9 cellular contexts compared by ENCODE assay signal in genomic region chr6:30544666-30545272, GRCh38. TPM values are rescaled to one million over a fixed set of nuclear protein-coding genes. Genes with fewer than 3 reads are reported as not detected.
A peak's percentile ranks its signal among the peaks of the same experiment; 100 is the strongest.
DNase-seq lines count a peak whose midpoint lies in the region; ATAC-seq, FAIRE-seq and TF ChIP-seq lines count a peak whose summit lies in the region.
"Had no signal": no experiment of that assay in that cellular context is flagged by ENCODE, and none has a peak within 500 bp of the region (broad histone marks: within the 10 kb centered on the region; RNA-seq: fewer than 3 reads in every experiment).

No MANE protein-coding gene starts in this region.

- no peak for TF ChIP-seq POLR2A in endothelial cell of umbilical vein (IDR thresholded peaks at IDR 0.05; ENCODE audit: low read depth, low read length)

- H3K4me1 ChIP-seq in SK-N-SH (ENCODE audit: control insufficient read depth in 1 of 2, insufficient read depth in 2 of 2, low read depth in 1 of 2, low read length in 1 of 2) (peaks cover 3 to 5% of the 10 kb centered on the region in 2 experiments; a peak in 1 of 4 replicates), endothelial cell of umbilical vein (ENCODE audit: control insufficient read depth, extremely low read depth, insufficient read depth, low read length) (peaks cover 29% of the 10 kb centered on the region), mucosa of descending colon (ENCODE audit: low read depth) (peaks cover 5% of the 10 kb centered on the region)

- TF ChIP-seq CTCF in LNCAP (IDR thresholded peaks at IDR 0.05) (peak; percentile 69), SK-N-SH (IDR thresholded peaks at IDR 0.05) (peak; percentile 77), endothelial cell of umbilical vein (IDR thresholded peaks at IDR 0.05; ENCODE audit: extremely low read depth in 1 of 2, insufficient read depth in 1 of 2, low read depth in 1 of 2, low read length in 2 of 2) (peak; percentile 61 to 77), mucosa of descending colon (IDR thresholded peaks at IDR 0.05) (peak; percentile 57)

- H3K27ac ChIP-seq in SK-N-SH (ENCODE audit: low read depth in 2 of 2, low read length in 1 of 2) (no peak overlapping the region), endothelial cell of umbilical vein (ENCODE audit: insufficient read depth, low read depth, low read length) (no peak overlapping the region)
- H3K27ac ChIP-seq: epithelial cell of prostate had no signal

- H3K9me3 ChIP-seq in SK-N-SH (no peaks in the 10 kb centered on the region), endothelial cell of umbilical vein (replicated peaks; ENCODE audit: control insufficient read depth, insufficient read depth, low read length) (no peaks in the 10 kb centered on the region), mucosa of descending colon (no peaks in the 10 kb centered on the region)

- H3K9ac ChIP-seq in SK-N-SH (no peak overlapping the region), endothelial cell of umbilical vein (replicated peaks; ENCODE audit: extremely low read depth, insufficient read depth, low read length) (no peak overlapping the region)

- H3K4me1 Mint-ChIP-seq in activated T-cell treated with anti-CD3 and anti-CD28 coated beads, Interleukin-2, amount 50 U/mL, for 4 hours (ENCODE audit: low read depth), result peaks cover 31% of the 10 kb centered on the region

- intact Hi-C loops in endothelial cell of umbilical vein (cut with micrococcal nuclease) (loop anchor here (1.0 to 5.0 kb wide), 5 partner anchors 11 to 543 kb away; partner anchors contain the start of gene DHX16), mucosa of descending colon (cut with DNase I, micrococcal nuclease) (loop anchor here (5.0 to 10.0 kb wide), 2 partner anchors 60 to 62 kb away; no protein-coding TSS in a partner anchor)

- H3K36me3 ChIP-seq in SK-N-SH (replicated peaks in 1 of 2; ENCODE audit: control insufficient read depth in 1 of 2, insufficient read depth in 2 of 2, low read length in 1 of 2) (peaks cover 11 to 36% of the 10 kb centered on the region in 2 experiments), endothelial cell of umbilical vein (ENCODE audit: control insufficient read depth in 2 of 2, extremely low read depth in 1 of 2, insufficient read depth in 2 of 2, low read length in 2 of 2) (peaks cover 0 to 9% of the 10 kb centered on the region in 2 experiments), mucosa of descending colon (ENCODE audit: low read depth) (no peaks in the 10 kb centered on the region)

- POLR2A ChIA-PET in SK-N-SH (lab: Yijun Ruan, JAX), result interaction anchor here (1.0 to 1.8 kb wide), 3 partner anchors 8 to 26 kb away, joined by 3 to 7 read pairs (median 6); partner anchors contain the start of gene ABCF1
- POLR2A ChIA-PET in endothelial cell of umbilical vein (lab: Charles Lee), result interaction anchor here (1.2 kb wide), 2 partner anchors 63 to 70 kb away, joined by 4 to 9 read pairs; no protein-coding TSS in a partner anchor

- dilution Hi-C loops in endothelial cell of umbilical vein (cut with MboI; ENCODE audit: extremely low pct_ligation_motif_present, low sequenced_read_pairs), result no loop called here

- H3K27me3 Mint-ChIP-seq in activated T-cell treated with anti-CD3 and anti-CD28 coated beads, Interleukin-2, amount 50 U/mL, for 4 hours (ENCODE audit: low read depth), result no peaks in the 10 kb centered on the region

- peak; percentile 58 to 65 for ATAC-seq in activated T-cell treated with anti-CD3 and anti-CD28 coated beads, Interleukin-2, amount 50 U/mL, for 4 hours
- ATAC-seq in mucosa of descending colon (peak; percentile 74), GM18907 (IDR thresholded peaks at IDR 0.05; ENCODE audit: unreplicated experiment) (no peak)

- peaks cover 8% of the 10 kb centered on the region for H3F3A ChIP-seq in SK-N-SH (replicated peaks; ENCODE audit: insufficient read depth)

- TF ChIP-seq RAD21 in SK-N-SH (IDR thresholded peaks at IDR 0.05; ENCODE audit: low read length), result peak; percentile 62

- no peaks in the 10 kb centered on the region for H3K79me2 ChIP-seq in SK-N-SH (ENCODE audit: insufficient read depth)
- no peaks in the 10 kb centered on the region for H3K79me2 ChIP-seq in endothelial cell of umbilical vein (ENCODE audit: control insufficient read depth, insufficient read depth, low read length)

- FAIRE-seq in endothelial cell of umbilical vein (lab: Jason Lieb, UNC), result peak; percentile 99

- H4K20me1 ChIP-seq in SK-N-SH (ENCODE audit: insufficient read depth) (no peaks in the 10 kb centered on the region), endothelial cell of umbilical vein (replicated peaks; ENCODE audit: control insufficient read depth, extremely low read depth, insufficient read depth, low read length) (no peaks in the 10 kb centered on the region)

- H3K36me3 Mint-ChIP-seq in activated T-cell treated with anti-CD3 and anti-CD28 coated beads, Interleukin-2, amount 50 U/mL, for 4 hours (ENCODE audit: insufficient read depth), result peaks cover 27% of the 10 kb centered on the region

- H3K4me3 ChIP-seq in SK-N-SH (ENCODE audit: low read depth in 2 of 2, low read length in 1 of 2) (no peak overlapping the region), endothelial cell of umbilical vein (replicated peaks in 1 of 3; ENCODE audit: insufficient read depth in 1 of 3, low read depth in 1 of 3, low read length in 3 of 3) (no peak overlapping the region), mucosa of descending colon (no peak overlapping the region)

- no peaks in the 10 kb centered on the region for H3K9me2 ChIP-seq in SK-N-SH

- TF ChIP-seq EP300 in SK-N-SH (IDR thresholded peaks at IDR 0.05; ENCODE audit: borderline replicate concordance in 1 of 2, low read depth in 1 of 2, low read length in 1 of 2), result no peak

- 20% methylated on average over 6 of the region's 6 CpGs for WGBS in SK-N-SH (ENCODE audit: low lambda C conversion rate)

- CTCF ChIA-PET in SK-N-SH (lab: Yijun Ruan, JAX), result interaction anchor here (0.6 to 11.3 kb wide), 32 partner anchors 9 to 177 kb away, joined by 3 to 203 read pairs (median 6); partner anchors contain the start of genes ABCF1, GNL1, HLA-E and PRR3
- CTCF ChIA-PET in endothelial cell of umbilical vein (lab: Charles Lee), result interaction anchor here (0.6 to 13.7 kb wide), 45 partner anchors 9 to 543 kb away, joined by 3 to 522 read pairs (median 6); partner anchors contain the start of genes ABCF1, DHX16, GNL1 and PRR3

- no TSS peak for BruUV-seq in endothelial cell of umbilical vein (replicated peaks; lab: Mats Ljungman, UMichigan)

- no peaks in the 10 kb centered on the region for H3K9me3 Mint-ChIP-seq in activated T-cell treated with anti-CD3 and anti-CD28 coated beads, Interleukin-2, amount 50 U/mL, for 4 hours

- H2AFZ ChIP-seq in SK-N-SH (ENCODE audit: low read depth) (no peak overlapping the region), endothelial cell of umbilical vein (ENCODE audit: low read depth, low read length) (no peak overlapping the region)

- H3K4me2 ChIP-seq in SK-N-SH (no peak overlapping the region), endothelial cell of umbilical vein (ENCODE audit: insufficient read depth, low read length) (no peak overlapping the region)

- H3K27me3 ChIP-seq in SK-N-SH (ENCODE audit: insufficient read depth), result no peaks in the 10 kb centered on the region
- no peaks in the 10 kb centered on the region for H3K27me3 ChIP-seq in endothelial cell of umbilical vein (ENCODE audit: control insufficient read depth in 2 of 2, insufficient read depth in 2 of 2, low read length in 2 of 2)

- no peak for DNase-seq in activated T-cell treated with anti-CD3 and anti-CD28 coated beads, Interleukin-2, amount 50 U/mL, for 4 hours
- no peak for DNase-seq in activated T-cell treated with anti-CD3 and anti-CD28 coated beads for 4 hours
- peak; percentile 60 for DNase-seq in SK-N-SH
- DNase-seq in endothelial cell of umbilical vein (ENCODE audit: low read depth, low spot score), result peak; percentile 76
- DNase-seq in mucosa of descending colon, result no peak
- no peak for DNase-seq in COLO668 (lab: John Stamatoyannopoulos, UW; ENCODE audit: unreplicated experiment)

- H3K4me3 Mint-ChIP-seq in activated T-cell treated with anti-CD3 and anti-CD28 coated beads, Interleukin-2, amount 50 U/mL, for 4 hours, result no peak overlapping the region

- no peaks in the 10 kb centered on the region for H3K9me1 ChIP-seq in endothelial cell of umbilical vein (replicated peaks; ENCODE audit: control insufficient read depth, extremely low read depth, insufficient read depth, low read length)

RNA-seq across cellular contexts. Expression of gene GNL1, which starts 11.5 kb away (rescaled TPM):
- 100 to 1,000 TPM; 134 to 142 (median 138) TPM for total RNA-seq in activated T-cell treated with anti-CD3 and anti-CD28 coated beads, Interleukin-2, amount 50 U/mL, for 4 hours
- polyA plus RNA-seq in SK-N-SH (2012; rRNA removed) (36.4 and 43.3 TPM in 2 replicates), endothelial cell of umbilical vein (58.4 and 63.1 TPM in 2 replicates)
- polyA plus RNA-seq in SK-N-SH (2012; cell fraction: cytosol; rRNA removed), result 22.2 and 31.4 TPM in 2 replicates
- 48.8 and 67.1 TPM in 2 replicates for polyA plus RNA-seq in SK-N-SH (2012; cell fraction: nucleus; rRNA removed)
- total RNA-seq in endothelial cell of umbilical vein (87.3 and 103 TPM in 2 replicates), mucosa of descending colon (10 to 100 TPM; 37.8 to 48.1 (median 45.9) TPM)
- polyA plus RNA-seq in endothelial cell of umbilical vein (2011; cell fraction: cytosol; rRNA removed), result 48.2 and 59.3 TPM in 2 replicates
- polyA plus RNA-seq in endothelial cell of umbilical vein (2011; cell fraction: nucleus; rRNA removed), result 60.5 and 77.4 TPM in 2 replicates
- polyA plus RNA-seq in endothelial cell of umbilical vein (2012), result 60.2 and 63.8 TPM in 2 replicates
- polyA minus RNA-seq in endothelial cell of umbilical vein, result 53.5 and 54.4 TPM in 2 replicates
- polyA minus RNA-seq in endothelial cell of umbilical vein (2011; cell fraction: cytosol; rRNA and poly(A)+ RNA removed), result 19.0 TPM
- polyA minus RNA-seq in endothelial cell of umbilical vein (2011; cell fraction: nucleus; rRNA and poly(A)+ RNA removed), result 22.0 and 23.6 TPM in 2 replicates

RNA-seq across cellular contexts. Expression of gene PRR3, which starts 12.3 kb away (rescaled TPM):
- total RNA-seq in activated T-cell treated with anti-CD3 and anti-CD28 coated beads, Interleukin-2, amount 50 U/mL, for 4 hours, result 10 to 100 TPM; 41.3 to 49.3 (median 43.8) TPM
- 21.2 and 26.0 TPM in 2 replicates for polyA plus RNA-seq in SK-N-SH (2012; rRNA removed)
- 18.2 and 20.1 TPM in 2 replicates for polyA plus RNA-seq in SK-N-SH (2012; cell fraction: cytosol; rRNA removed)
- 22.4 and 25.0 TPM in 2 replicates for polyA plus RNA-seq in SK-N-SH (2012; cell fraction: nucleus; rRNA removed)
- total RNA-seq in endothelial cell of umbilical vein, result 10.6 and 12.0 TPM in 2 replicates
- polyA plus RNA-seq in endothelial cell of umbilical vein, result 22.3 and 23.3 TPM in 2 replicates
- polyA plus RNA-seq in endothelial cell of umbilical vein (2011; cell fraction: cytosol; rRNA removed), result 12.1 and 12.9 TPM in 2 replicates
- 13.5 and 15.0 TPM in 2 replicates for polyA plus RNA-seq in endothelial cell of umbilical vein (2011; cell fraction: nucleus; rRNA removed)
- polyA plus RNA-seq in endothelial cell of umbilical vein (2012), result 6.6 and 8.4 TPM in 2 replicates
- 15.3 and 22.2 TPM in 2 replicates for polyA minus RNA-seq in endothelial cell of umbilical vein
- 22.1 TPM for polyA minus RNA-seq in endothelial cell of umbilical vein (2011; cell fraction: cytosol; rRNA and poly(A)+ RNA removed)
- polyA minus RNA-seq in endothelial cell of umbilical vein (2011; cell fraction: nucleus; rRNA and poly(A)+ RNA removed), result 7.6 and 12.0 TPM in 2 replicates
- total RNA-seq in mucosa of descending colon, result 1 to 10 TPM; 4.6 to 9.7 (median 5.9) TPM

RNA-seq across cellular contexts. Expression of gene ABCF1, which starts 26.5 kb away (rescaled TPM):
- total RNA-seq in activated T-cell treated with anti-CD3 and anti-CD28 coated beads, Interleukin-2, amount 50 U/mL, for 4 hours, result 100 to 1,000 TPM; 167 to 181 (median 181) TPM
- polyA plus RNA-seq in SK-N-SH (2012; rRNA removed), result 42.5 and 53.4 TPM in 2 replicates
- 38.9 and 40.2 TPM in 2 replicates for polyA plus RNA-seq in SK-N-SH (2012; cell fraction: cytosol; rRNA removed)
- polyA plus RNA-seq in SK-N-SH (2012; cell fraction: nucleus; rRNA removed), result 62.5 and 80.8 TPM in 2 replicates
- 55.8 and 60.3 TPM in 2 replicates for total RNA-seq in endothelial cell of umbilical vein
- 29.0 and 34.0 TPM in 2 replicates for polyA plus RNA-seq in endothelial cell of umbilical vein
- 37.2 and 42.3 TPM in 2 replicates for polyA plus RNA-seq in endothelial cell of umbilical vein (2011; cell fraction: cytosol; rRNA removed)
- polyA plus RNA-seq in endothelial cell of umbilical vein (2011; cell fraction: nucleus; rRNA removed), result 73.9 and 111 TPM in 2 replicates
- 53.7 and 54.0 TPM in 2 replicates for polyA plus RNA-seq in endothelial cell of umbilical vein (2012)
- 48.1 and 55.2 TPM in 2 replicates for polyA minus RNA-seq in endothelial cell of umbilical vein
- 50.5 TPM for polyA minus RNA-seq in endothelial cell of umbilical vein (2011; cell fraction: cytosol; rRNA and poly(A)+ RNA removed)
- 23.3 and 30.2 TPM in 2 replicates for polyA minus RNA-seq in endothelial cell of umbilical vein (2011; cell fraction: nucleus; rRNA and poly(A)+ RNA removed)
- total RNA-seq in mucosa of descending colon, result 10 to 100 TPM; 43.0 to 56.0 (median 45.8) TPM

RNA-seq across cellular contexts. Expression of gene HLA-E, which starts 55.5 kb away (rescaled TPM):
- total RNA-seq in activated T-cell treated with anti-CD3 and anti-CD28 coated beads, Interleukin-2, amount 50 U/mL, for 4 hours, result 1,000 to 10,000 TPM in 1 of 3 donors, 100 to 1,000 TPM in 2; 695 to 1,026 (median 934) TPM
- 90.9 and 99.7 TPM in 2 replicates for polyA plus RNA-seq in SK-N-SH (2012; rRNA removed)
- polyA plus RNA-seq in SK-N-SH (2012; cell fraction: cytosol; rRNA removed), result 67.6 and 75.1 TPM in 2 replicates
- polyA plus RNA-seq in SK-N-SH (2012; cell fraction: nucleus; rRNA removed), result 86.7 and 92.9 TPM in 2 replicates
- 249 and 271 TPM in 2 replicates for total RNA-seq in endothelial cell of umbilical vein
- polyA plus RNA-seq in endothelial cell of umbilical vein, result 277 and 298 TPM in 2 replicates
- polyA plus RNA-seq in endothelial cell of umbilical vein (2011; cell fraction: cytosol; rRNA removed), result 254 and 295 TPM in 2 replicates
- 225 and 229 TPM in 2 replicates for polyA plus RNA-seq in endothelial cell of umbilical vein (2011; cell fraction: nucleus; rRNA removed)
- 225 and 308 TPM in 2 replicates for polyA plus RNA-seq in endothelial cell of umbilical vein (2012)
- polyA minus RNA-seq in endothelial cell of umbilical vein, result 251 and 253 TPM in 2 replicates
- polyA minus RNA-seq in endothelial cell of umbilical vein (2011; cell fraction: cytosol; rRNA and poly(A)+ RNA removed), result 24.6 TPM
- 74.0 and 113 TPM in 2 replicates for polyA minus RNA-seq in endothelial cell of umbilical vein (2011; cell fraction: nucleus; rRNA and poly(A)+ RNA removed)
- total RNA-seq in mucosa of descending colon, result 100 to 1,000 TPM; 316 to 631 (median 383) TPM

Comparison
In these comparisons a context has a peak if more than half of its experiments do, and no peak if none do; other contexts are left out.
1. DNase-seq: peak in SK-N-SH (single experiment) and endothelial cell of umbilical vein (single experiment); none in activated T-cell treated with anti-CD3 and anti-CD28 coated beads, Interleukin-2, amount 50 U/mL, for 4 hours (single experiment), activated T-cell treated with anti-CD3 and anti-CD28 coated beads for 4 hours (single experiment), mucosa of descending colon (0 of 3) and COLO668 (single experiment).
2. Peak in every context shown above with its lines, with median percentiles within 50 percentile points of each other: CTCF ChIP-seq.